Comparison of ENCODE assay signal across 2 cellular contexts in the genomic region with DNA sequence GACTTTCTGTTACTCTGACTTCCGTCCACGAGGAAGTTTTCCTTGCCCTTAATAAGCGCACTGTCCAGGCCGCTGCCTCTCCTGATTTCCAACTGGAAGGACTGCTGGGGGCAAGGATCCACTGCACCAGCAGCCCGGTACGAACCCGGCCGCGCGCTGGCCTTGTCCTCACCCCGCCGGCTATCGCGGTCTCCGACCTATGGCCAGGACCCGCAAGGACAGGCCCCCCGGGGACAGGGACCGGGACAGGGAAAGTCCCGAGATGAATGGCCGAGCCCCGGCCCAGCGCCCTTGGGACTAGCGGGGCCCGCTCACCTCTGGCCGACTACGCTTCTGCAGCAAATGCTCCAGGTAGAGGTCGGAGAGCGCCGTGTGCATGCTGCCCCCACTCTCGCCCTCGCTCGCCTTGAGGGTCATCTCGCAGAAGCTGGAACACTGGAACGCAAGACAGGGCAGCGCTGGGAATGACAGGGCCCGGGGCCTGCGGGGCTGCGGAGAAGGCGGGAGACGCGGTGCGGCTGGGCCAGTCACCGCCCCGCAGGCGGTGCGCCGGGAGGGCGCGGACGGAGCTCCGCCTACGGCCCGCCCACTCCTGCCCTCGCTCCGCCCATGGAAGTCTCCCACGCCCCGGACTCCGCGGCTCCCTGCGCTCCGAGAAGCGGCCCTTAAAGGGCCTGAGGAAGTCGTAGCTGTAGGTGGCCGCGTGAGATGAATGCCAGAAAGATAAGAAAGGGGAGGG.
TF ChIP-seq lines count a peak whose summit lies in the region.

MPP1 (minus strand) TSS at position 529 of the 739 bp plus-strand sequence; CDS start at position 417, 112 bp downstream.

TF ChIP-seq in HEK293, 187 proteins besides CTCF, POLR2A, EP300 and RAD21 (continued from another document and continues in another):
- TF ChIP-seq TRIM28 (IDR thresholded peaks at IDR 0.05; ENCODE audit: borderline replicate concordance, low read length) (no peak), ZNF398 (tag by site-specific recombination; IDR thresholded peaks at IDR 0.05) (0 out of 2 replicates have a peak, but pooled peaks have one; percentile 27), ZFP37 (tag by site-specific recombination; IDR thresholded peaks at IDR 0.05) (no peak), ZNF558 (tag by site-specific recombination; IDR thresholded peaks at IDR 0.05) (no peak), KLF7 (tag by site-specific recombination; IDR thresholded peaks at IDR 0.05; ENCODE audit: borderline replicate concordance) (no peak), ZFHX2 (tag by site-specific recombination; conservative IDR thresholded peaks at IDR 0.05) (peak; percentile 99), ZNF660 (tag by site-specific recombination; IDR thresholded peaks at IDR 0.05) (peak; percentile 65; the same call in 1 of the 2 replicates), ZNF701 (tag by site-specific recombination; IDR thresholded peaks at IDR 0.05) (no peak), ZNF350 (tag by site-specific recombination; IDR thresholded peaks at IDR 0.05) (no peak), SP7 (tag by site-specific recombination; IDR thresholded peaks at IDR 0.05) (no peak; the same call in 1 of the 2 replicates), ZNF341 (tag by site-specific recombination; IDR thresholded peaks at IDR 0.05; ENCODE audit: low read depth) (0 out of 2 replicates have a peak, but pooled peaks have one; percentile 32), ZNF629 (tag by site-specific recombination; IDR thresholded peaks at IDR 0.05) (no peak), ZNF280D (tag by site-specific recombination; IDR thresholded peaks at IDR 0.05) (no peak), ZNF10 (tag by site-specific recombination; IDR thresholded peaks at IDR 0.05) (no peak), ZNF266 (tag by site-specific recombination; IDR thresholded peaks at IDR 0.05; ENCODE audit: low read depth) (no peak), SETDB1 (IDR thresholded peaks at IDR 0.05; ENCODE audit: insufficient read length, low read length) (no peak), ZNF544 (tag by site-specific recombination; IDR thresholded peaks at IDR 0.05) (no peak), ZNF223 (tag by site-specific recombination; IDR thresholded peaks at IDR 0.05) (no peak), SALL2 (tag by site-specific recombination; IDR thresholded peaks at IDR 0.05; ENCODE audit: borderline replicate concordance) (no peak), ZNF610 (tag by site-specific recombination; IDR thresholded peaks at IDR 0.05; ENCODE audit: borderline replicate concordance) (no peak), GLI2 (tag by site-specific recombination; IDR thresholded peaks at IDR 0.05; ENCODE audit: borderline replicate concordance, low read depth) (no peak)
- TF ChIP-seq, protein P1, sequence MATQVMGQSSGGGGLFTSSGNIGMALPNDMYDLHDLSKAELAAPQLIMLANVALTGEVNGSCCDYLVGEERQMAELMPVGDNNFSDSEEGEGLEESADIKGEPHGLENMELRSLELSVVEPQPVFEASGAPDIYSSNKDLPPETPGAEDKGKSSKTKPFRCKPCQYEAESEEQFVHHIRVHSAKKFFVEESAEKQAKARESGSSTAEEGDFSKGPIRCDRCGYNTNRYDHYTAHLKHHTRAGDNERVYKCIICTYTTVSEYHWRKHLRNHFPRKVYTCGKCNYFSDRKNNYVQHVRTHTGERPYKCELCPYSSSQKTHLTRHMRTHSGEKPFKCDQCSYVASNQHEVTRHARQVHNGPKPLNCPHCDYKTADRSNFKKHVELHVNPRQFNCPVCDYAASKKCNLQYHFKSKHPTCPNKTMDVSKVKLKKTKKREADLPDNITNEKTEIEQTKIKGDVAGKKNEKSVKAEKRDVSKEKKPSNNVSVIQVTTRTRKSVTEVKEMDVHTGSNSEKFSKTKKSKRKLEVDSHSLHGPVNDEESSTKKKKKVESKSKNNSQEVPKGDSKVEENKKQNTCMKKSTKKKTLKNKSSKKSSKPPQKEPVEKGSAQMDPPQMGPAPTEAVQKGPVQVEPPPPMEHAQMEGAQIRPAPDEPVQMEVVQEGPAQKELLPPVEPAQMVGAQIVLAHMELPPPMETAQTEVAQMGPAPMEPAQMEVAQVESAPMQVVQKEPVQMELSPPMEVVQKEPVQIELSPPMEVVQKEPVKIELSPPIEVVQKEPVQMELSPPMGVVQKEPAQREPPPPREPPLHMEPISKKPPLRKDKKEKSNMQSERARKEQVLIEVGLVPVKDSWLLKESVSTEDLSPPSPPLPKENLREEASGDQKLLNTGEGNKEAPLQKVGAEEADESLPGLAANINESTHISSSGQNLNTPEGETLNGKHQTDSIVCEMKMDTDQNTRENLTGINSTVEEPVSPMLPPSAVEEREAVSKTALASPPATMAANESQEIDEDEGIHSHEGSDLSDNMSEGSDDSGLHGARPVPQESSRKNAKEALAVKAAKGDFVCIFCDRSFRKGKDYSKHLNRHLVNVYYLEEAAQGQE (tag by site-specific recombination; IDR thresholded peaks at IDR 0.05): peak; percentile 28; the same call in 1 of the 2 replicates

TF ChIP-seq in K562, 482 proteins besides CTCF, POLR2A, EP300 and RAD21 (continued from another document and continues in another):
- TF ChIP-seq MGA (IDR thresholded peaks at IDR 0.05) (no peak), ZFX (CRISPR knock-in tag; IDR thresholded peaks at IDR 0.05) (peak; percentile 81), MYNN (IDR thresholded peaks at IDR 0.05) (no peak), MYNN (CRISPR knock-in tag; IDR thresholded peaks at IDR 0.05) (no peak), PHB2 (IDR thresholded peaks at IDR 0.05; ENCODE audit: low read depth) (no peak), FOXM1 (IDR thresholded peaks at IDR 0.05; ENCODE audit: low read depth) (no peak), FOXM1 (CRISPR knock-in tag; IDR thresholded peaks at IDR 0.05; ENCODE audit: low read depth) (0 out of 2 replicates have a peak, but pooled peaks have one; percentile 43), NFXL1 (CRISPR knock-in tag; IDR thresholded peaks at IDR 0.05) (no peak), ZNF780A (CRISPR knock-in tag; IDR thresholded peaks at IDR 0.05) (no peak), FOXP1 (CRISPR knock-in tag; IDR thresholded peaks at IDR 0.05) (no peak), NBN (IDR thresholded peaks at IDR 0.05; ENCODE audit: low read depth) (no peak; the same call in 1 of the 2 replicates), CEBPB (tag; IDR thresholded peaks at IDR 0.05) (no peak), E2F6 (IDR thresholded peaks at IDR 0.05; ENCODE audit: borderline replicate concordance in 1 of 2, extremely low read depth in 1 of 2, insufficient read depth in 1 of 2, insufficient read length in 1 of 2, low read depth in 1 of 2, low read length in 1 of 2, poor library complexity in 1 of 2, severe bottlenecking in 1 of 2) (peak; percentile 74 to 80), ZNF384 (IDR thresholded peaks at IDR 0.05; ENCODE audit: low read depth, low read length) (no peak; the same call in 1 of the 2 replicates), NR2F6 (CRISPR knock-in tag; IDR thresholded peaks at IDR 0.05) (no peak), ZNF124 (CRISPR knock-in tag; IDR thresholded peaks at IDR 0.05) (no peak), ZNF584 (CRISPR knock-in tag; IDR thresholded peaks at IDR 0.05; ENCODE audit: low read depth) (no peak), TBP (optimal IDR thresholded peaks at IDR 0.05; ENCODE audit: low read depth, low read length) (peak; percentile 85), FOSL1 (tag; conservative IDR thresholded peaks at IDR 0.05) (peak; percentile 40; the same call in 1 of the 2 replicates), ZSCAN29 (IDR thresholded peaks at IDR 0.05) (no peak), HIVEP1 (CRISPR knock-in tag; IDR thresholded peaks at IDR 0.05) (no peak)
- TF ChIP-seq, protein P2, sequence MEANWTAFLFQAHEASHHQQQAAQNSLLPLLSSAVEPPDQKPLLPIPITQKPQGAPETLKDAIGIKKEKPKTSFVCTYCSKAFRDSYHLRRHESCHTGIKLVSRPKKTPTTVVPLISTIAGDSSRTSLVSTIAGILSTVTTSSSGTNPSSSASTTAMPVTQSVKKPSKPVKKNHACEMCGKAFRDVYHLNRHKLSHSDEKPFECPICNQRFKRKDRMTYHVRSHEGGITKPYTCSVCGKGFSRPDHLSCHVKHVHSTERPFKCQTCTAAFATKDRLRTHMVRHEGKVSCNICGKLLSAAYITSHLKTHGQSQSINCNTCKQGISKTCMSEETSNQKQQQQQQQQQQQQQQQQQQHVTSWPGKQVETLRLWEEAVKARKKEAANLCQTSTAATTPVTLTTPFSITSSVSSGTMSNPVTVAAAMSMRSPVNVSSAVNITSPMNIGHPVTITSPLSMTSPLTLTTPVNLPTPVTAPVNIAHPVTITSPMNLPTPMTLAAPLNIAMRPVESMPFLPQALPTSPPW (CRISPR knock-in tag; IDR thresholded peaks at IDR 0.05): peak; percentile 87
- TF ChIP-seq, protein P3, sequence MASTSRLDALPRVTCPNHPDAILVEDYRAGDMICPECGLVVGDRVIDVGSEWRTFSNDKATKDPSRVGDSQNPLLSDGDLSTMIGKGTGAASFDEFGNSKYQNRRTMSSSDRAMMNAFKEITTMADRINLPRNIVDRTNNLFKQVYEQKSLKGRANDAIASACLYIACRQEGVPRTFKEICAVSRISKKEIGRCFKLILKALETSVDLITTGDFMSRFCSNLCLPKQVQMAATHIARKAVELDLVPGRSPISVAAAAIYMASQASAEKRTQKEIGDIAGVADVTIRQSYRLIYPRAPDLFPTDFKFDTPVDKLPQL (IDR thresholded peaks at IDR 0.05; ENCODE audit: extremely low read depth, insufficient read length): peak; percentile 22
- TF ChIP-seq, protein P4, sequence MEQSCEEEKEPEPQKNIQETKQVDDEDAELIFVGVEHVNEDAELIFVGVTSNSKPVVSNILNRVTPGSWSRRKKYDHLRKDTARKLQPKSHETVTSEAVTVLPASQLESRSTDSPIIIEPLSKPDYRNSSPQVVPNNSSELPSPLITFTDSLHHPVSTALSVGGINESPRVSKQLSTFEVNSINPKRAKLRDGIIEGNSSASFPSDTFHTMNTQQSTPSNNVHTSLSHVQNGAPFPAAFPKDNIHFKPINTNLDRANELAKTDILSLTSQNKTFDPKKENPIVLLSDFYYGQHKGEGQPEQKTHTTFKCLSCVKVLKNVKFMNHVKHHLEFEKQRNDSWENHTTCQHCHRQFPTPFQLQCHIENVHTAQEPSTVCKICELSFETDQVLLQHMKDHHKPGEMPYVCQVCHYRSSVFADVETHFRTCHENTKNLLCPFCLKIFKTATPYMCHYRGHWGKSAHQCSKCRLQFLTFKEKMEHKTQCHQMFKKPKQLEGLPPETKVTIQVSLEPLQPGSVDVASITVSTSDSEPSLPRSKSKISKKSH (CRISPR knock-in tag; IDR thresholded peaks at IDR 0.05): no peak
